16 cellular contexts compared by ENCODE assay signal in the genomic region with DNA sequence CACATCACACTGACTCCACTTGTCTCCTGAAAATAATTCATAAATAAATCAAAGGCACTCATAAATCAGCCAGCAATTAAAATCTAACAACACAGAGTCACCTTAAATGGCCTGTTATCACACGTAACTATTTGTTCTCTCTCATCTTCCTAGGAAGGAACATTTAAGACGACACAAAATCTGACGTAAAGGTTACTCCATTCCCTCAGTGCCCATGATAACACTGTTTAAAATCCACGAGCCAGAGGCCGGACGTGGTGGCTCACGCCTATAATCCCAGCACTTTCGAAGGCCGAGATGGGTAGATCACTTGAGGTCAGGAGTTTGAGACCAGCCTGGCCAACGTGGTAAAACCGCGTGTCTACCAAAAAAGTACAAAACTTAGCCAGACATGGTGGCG. TPM values are rescaled to one million over a fixed set of nuclear protein-coding genes. Genes with fewer than 3 reads are reported as not detected.
"Had no signal": no experiment of that assay in that cellular context is flagged by ENCODE, and none has a peak within 500 bp of the region (broad histone marks: within the 10 kb centered on the region; RNA-seq: fewer than 3 reads in every experiment).

No MANE protein-coding gene starts in this region.

- H3K4me3 Mint-ChIP-seq: activated CD8-positive, alpha-beta T cell treated with anti-CD3 and anti-CD28 coated beads for 36 hours; activated T-cell treated with anti-CD3 and anti-CD28 coated beads, Interleukin-2, amount 50 U/mL, for 4 hours; memory B cell; neural crest cell had no signal

- FAIRE-seq: colon, endothelial cell of umbilical vein had no signal

- H3K27ac Mint-ChIP-seq: activated CD8-positive, alpha-beta T cell treated with anti-CD3 and anti-CD28 coated beads for 36 hours; memory B cell had no signal

- H3K4me3 ChIP-seq: esophagus squamous epithelium, vagina had no signal

- H3K27ac ChIP-seq: vagina had no signal

- H3K36me3 Mint-ChIP-seq: memory B cell had no signal

- H3K4me1 Mint-ChIP-seq: memory B cell had no signal

- H3K9me3 Mint-ChIP-seq: activated CD8-positive, alpha-beta T cell treated with anti-CD3 and anti-CD28 coated beads for 36 hours had no signal

- H3K9me3 ChIP-seq: esophagus squamous epithelium, vagina had no signal

- H3K27me3 ChIP-seq: esophagus squamous epithelium, vagina had no signal

- H3K36me3 ChIP-seq: vagina had no signal

- ATAC-seq: activated CD8-positive, alpha-beta T cell treated with anti-CD3 and anti-CD28 coated beads for 36 hours; activated T-cell treated with anti-CD3 and anti-CD28 coated beads, Interleukin-2, amount 50 U/mL, for 4 hours; left ventricle myocardium superior had no signal

- DNase-seq: activated CD4-positive, alpha-beta T cell treated with anti-CD3 and anti-CD28 coated beads for 4 hours; activated CD8-positive, alpha-beta T cell treated with anti-CD3 and anti-CD28 coated beads for 36 hours; activated effector memory CD4-positive, alpha-beta T cell treated with Interleukin-2 at 50 U/mL for 16 hours; activated naive CD4-positive, alpha-beta T cell treated with anti-CD3 and anti-CD28 coated beads, Interleukin-2, amount 50 U/mL, for 16 hours; activated T-cell treated with anti-CD3 and anti-CD28 coated beads, Interleukin-2, amount 50 U/mL, for 4 hours; esophagus squamous epithelium; foreskin fibroblast; left ventricle myocardium superior; stimulated activated CD4-positive, alpha-beta T cell treated with anti-CD3 and anti-CD28 coated beads, Interleukin-12 subunit alpha, Interleukin-12 subunit beta, amount 100 ng/mL, for 4 hours; stimulated activated CD4-positive, alpha-beta T cell treated with anti-CD3 and anti-CD28 coated beads, Interleukin-2, amount 100 ng/mL, for 24 hours had no signal

RNA-seq across cellular contexts. Expression of a gene that starts 56.4 kb away (rescaled TPM):
- total RNA-seq: T-helper 1 cell treated with Interleukin-12 subunit alpha and Interleukin-12 subunit beta and Interleukin-4 antibody, amounts not matched to agents 30 ng/mL and 1 ng/mL, for 36 hours had no signal
